In the genomic region with DNA sequence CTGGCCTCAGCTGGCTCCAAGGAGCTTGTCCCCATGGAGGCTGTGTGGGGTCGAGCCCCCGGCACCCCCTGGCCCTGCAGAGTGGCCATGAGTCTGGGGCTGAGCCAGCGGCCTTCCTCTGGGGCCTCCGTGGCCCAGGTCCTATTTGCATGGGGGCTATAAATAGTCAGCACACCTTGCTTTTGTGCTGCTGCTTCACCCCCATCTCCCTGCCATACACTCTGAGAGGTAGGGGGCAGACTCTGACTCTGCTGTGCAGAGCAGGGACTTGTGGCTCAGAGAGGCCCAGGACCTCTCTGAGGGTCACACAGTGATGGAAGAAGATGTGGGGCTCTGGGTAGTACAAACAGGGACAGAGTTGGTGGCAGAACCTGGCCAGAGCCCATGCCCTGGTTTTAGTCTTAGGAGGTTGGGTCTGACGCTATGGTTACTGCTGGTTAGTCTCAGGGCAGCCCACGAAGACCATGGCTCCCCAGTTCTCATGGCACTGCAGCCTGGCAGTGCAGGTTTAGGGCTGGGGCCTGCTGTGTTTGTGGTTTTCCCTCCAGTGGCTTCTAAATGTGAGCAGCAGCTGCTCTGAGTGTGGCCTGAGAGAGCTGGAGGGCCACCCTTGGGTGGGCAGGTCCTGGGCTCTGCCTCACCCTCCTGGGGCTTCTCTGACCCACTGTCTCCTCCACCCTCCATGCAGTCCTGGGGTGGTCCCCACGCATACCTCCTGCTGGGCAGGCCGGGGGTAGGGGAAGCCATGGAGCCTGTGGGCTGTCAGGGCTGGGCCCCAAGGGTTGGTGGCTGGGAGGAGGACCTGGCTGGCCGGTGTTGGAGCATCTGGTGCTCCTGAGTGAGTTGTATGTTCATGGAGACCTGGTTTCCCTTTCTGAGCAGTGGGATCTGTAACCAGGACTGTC, we compare ENCODE assay signal across 13 cellular contexts. TPM values are rescaled to one million over a fixed set of nuclear protein-coding genes. Genes with fewer than 3 reads are reported as not detected.
DNase-seq lines count a peak whose midpoint lies in the region; ATAC-seq, FAIRE-seq and TF ChIP-seq lines count a peak whose summit lies in the region.
"Had no signal": no experiment of that assay in that cellular context is flagged by ENCODE, and none has a peak within 500 bp of the region (broad histone marks: within the 10 kb centered on the region; RNA-seq: fewer than 3 reads in every experiment).

No MANE protein-coding gene starts in this region.

- ATAC-seq in HG02763 (IDR thresholded peaks at IDR 0.05; ENCODE audit: unreplicated experiment): peak; percentile 39
- ATAC-seq: stimulated activated naive CD8-positive, alpha-beta T cell treated with anti-CD3 and anti-CD28 coated beads, Interleukin-15, Interleukin-2, amounts not matched to agents 100 U/mL and 50 U/mL, for 24 hours had no signal

- FAIRE-seq in GM19239 (lab: Jason Lieb, UNC): peak; percentile 87

- TF ChIP-seq CTCF in GM10248 (IDR thresholded peaks at IDR 0.05; ENCODE audit: control extremely low read depth, extremely low read depth, low read depth, missing control alignments): peak; percentile 15
- peak; percentile 43; the same call in 1 of the 2 replicates for TF ChIP-seq CTCF in OCI-LY1 (IDR thresholded peaks at IDR 0.05; ENCODE audit: low read length)

- H3K4me2 ChIP-seq in OCI-LY1 (ENCODE audit: low read length): no peak overlapping the region; the same call in 1 of the 2 replicates

- no peaks in the 10 kb centered on the region for H4K20me1 ChIP-seq in OCI-LY1 (ENCODE audit: insufficient read depth, low read length)

- H3K36me3 ChIP-seq in OCI-LY1 (ENCODE audit: insufficient read depth, low read length): peaks cover 7% of the 10 kb centered on the region; the same call in 1 of the 2 replicates
- H3K36me3 ChIP-seq: MG63 had no signal

- no peak overlapping the region for H3K27ac ChIP-seq in OCI-LY1 (ENCODE audit: low read depth, low read length, poor library complexity, severe bottlenecking)

- CTCF ChIA-PET in GM10248 (lab: Yijun Ruan, JAX): interaction anchor here (1.5 to 10.7 kb wide), 2 partner anchors 9 to 22 kb away, joined by 5 to 66 read pairs; no protein-coding TSS in a partner anchor

- in situ Hi-C loops in G401 (cut with HindIII; ENCODE audit: low sequenced_read_pairs): no loop called here

- no peaks in the 10 kb centered on the region for H3K79me2 ChIP-seq in OCI-LY1 (ENCODE audit: insufficient read depth, low read length)

- H3K9ac ChIP-seq in OCI-LY1 (ENCODE audit: low read length): peak overlapping the region; percentile 13; the same call in 1 of the 2 replicates

- H2AFZ ChIP-seq in OCI-LY1 (ENCODE audit: low read length): no peak overlapping the region

- H3F3A ChIP-seq in OCI-LY1 (ENCODE audit: insufficient read depth, low read length): no peaks in the 10 kb centered on the region

- H3K9me2 ChIP-seq in OCI-LY1 (ENCODE audit: low read depth, low read length): no peaks in the 10 kb centered on the region

- POLR2A ChIA-PET in GM10248 (lab: Yijun Ruan, JAX): no interaction called here

- no peaks in the 10 kb centered on the region for H3K9me3 ChIP-seq in OCI-LY1 (ENCODE audit: low read length)
- H3K9me3 ChIP-seq: MG63 had no signal

- peaks cover 43% of the 10 kb centered on the region for H3K4me1 ChIP-seq in OCI-LY1 (ENCODE audit: insufficient read depth, low read length, severe bottlenecking)

- H3K27me3 ChIP-seq in OCI-LY1 (ENCODE audit: insufficient read depth, low read length): no peaks in the 10 kb centered on the region
- H3K27me3 ChIP-seq: MG63 had no signal

- H3K4me3 ChIP-seq in OCI-LY1 (ENCODE audit: low read depth, low read length, poor library complexity, severe bottlenecking): no peak overlapping the region
- H3K4me3 ChIP-seq: MG63 had no signal

- DNase-seq in GM10248 (ENCODE audit: extremely low spot score) (peak; percentile 62), GM19239 (ENCODE audit: insufficient read length, low spot score) (peak; percentile 53), ecto neural progenitor cell (ENCODE audit: low spot score) (no peak), G401 (ENCODE audit: low spot score) (no peak), NCI-H2029 (lab: John Stamatoyannopoulos, UW) (no peak), mucosa of gallbladder (ENCODE audit: low spot score) (no peak)
- DNase-seq: erythroblast; GF-D8; MG63; stimulated activated CD4-positive, alpha-beta T cell treated with anti-CD3 and anti-CD28 coated beads, Interleukin-15, amount 100 ng/mL, for 24 hours; stimulated activated naive CD8-positive, alpha-beta T cell treated with anti-CD3 and anti-CD28 coated beads, Interleukin-15, Interleukin-2, amounts not matched to agents 100 U/mL and 50 U/mL, for 24 hours had no signal

RNA-seq across cellular contexts. Expression of a gene that starts 13.6 kb away (rescaled TPM):
- total RNA-seq in G401 (2014; rRNA removed; shearing (Covaris generic)): 14.8 and 18.9 TPM in 2 replicates
- 103 TPM for total RNA-seq in mucosa of gallbladder

RNA-seq across cellular contexts. Expression of a gene that starts 44.4 kb away (rescaled TPM):
- 13.6 and 15.0 TPM in 2 replicates for total RNA-seq in G401 (2014; rRNA removed; shearing (Covaris generic))
- total RNA-seq in mucosa of gallbladder: 21.3 TPM

Comparison
In these comparisons a context has a peak if more than half of its experiments do, and no peak if none do; other contexts are left out.
1. DNase-seq: peak in GM10248 (single experiment) and GM19239 (single experiment); none in ecto neural progenitor cell (single experiment), G401 (single experiment), NCI-H2029 (single experiment) and mucosa of gallbladder (single experiment).